In genomic region chr1:224894915-224895314, GRCh38 we compare ENCODE assay signal across 9 cellular contexts. TPM values are rescaled to one million over a fixed set of nuclear protein-coding genes. Genes with fewer than 3 reads are reported as not detected.
DNase-seq lines count a peak whose midpoint lies in the region; ATAC-seq and TF ChIP-seq lines count a peak whose summit lies in the region.
"Had no signal": no experiment of that assay in that cellular context is flagged by ENCODE, and none has a peak within 500 bp of the region (broad histone marks: within the 10 kb centered on the region; RNA-seq: fewer than 3 reads in every experiment).

No MANE protein-coding gene starts in this region.

- no TSS peak for BruUV-seq in Panc1 (replicated peaks; lab: Mats Ljungman, UMichigan)

- H3K9me2 ChIP-seq in GM23248 (ENCODE audit: insufficient read depth): no peaks in the 10 kb centered on the region

- POLR2A ChIA-PET in AG04449 (lab: Yijun Ruan, JAX): no interaction called here
- POLR2A ChIA-PET in Panc1 (lab: Charles Lee): no interaction called here

- intact Hi-C loops in Panc1 (cut with micrococcal nuclease; ENCODE audit: unreplicated experiment) (no loop called here), lower leg skin (cut with DNase I; ENCODE audit: low total_unique reads) (no loop called here), ascending aorta (cut with DNase I) (no loop called here), upper lobe of right lung (cut with DNase I) (no loop called here)

- H3K9ac ChIP-seq in GM23248: no peak overlapping the region

- H3K9me3 ChIP-seq in GM23248 (ENCODE audit: low read depth) (no peaks in the 10 kb centered on the region), Panc1 (ENCODE audit: control insufficient read depth, insufficient read depth, low read depth, low read length) (no peaks in the 10 kb centered on the region), ascending aorta (no peaks in the 10 kb centered on the region), upper lobe of right lung (no peaks in the 10 kb centered on the region)

- no peak for ATAC-seq in Panc1
- peak; percentile 16 for ATAC-seq in foreskin keratinocyte
- no peak for ATAC-seq in upper lobe of right lung

- WGBS in GM23248 (ENCODE audit: low coverage in 1 of 2, low lambda C conversion rate in 2 of 2, missing lambda C conversion rate in 2 of 2), 2 experiments: 16 to 19% methylated on average over 3 of the region's 3 CpGs
- 7 to 17% methylated on average over 3 of the region's 3 CpGs for WGBS in lower leg skin, 2 donors

- no peak overlapping the region for H3K4me3 ChIP-seq in AG04449 (ENCODE audit: low read depth, low read length)
- H3K4me3 ChIP-seq in GM23248: no peak overlapping the region
- no peak overlapping the region for H3K4me3 ChIP-seq in Panc1 (ENCODE audit: low read depth in 2 of 2, low read length in 2 of 2)
- H3K4me3 ChIP-seq in lower leg skin (ENCODE audit: low read depth, poor library complexity, severe bottlenecking): no peak overlapping the region
- no peak overlapping the region for H3K4me3 ChIP-seq in ascending aorta
- no peak overlapping the region for H3K4me3 ChIP-seq in upper lobe of right lung

- H3F3A ChIP-seq in GM23248 (ENCODE audit: insufficient read depth): no peaks in the 10 kb centered on the region

- H3K4me2 ChIP-seq in GM23248 (ENCODE audit: unreplicated experiment): no peak overlapping the region

- TF ChIP-seq CTCF in AG04449 (IDR thresholded peaks at IDR 0.05; ENCODE audit: insufficient read depth, low read length, missing control alignments) (peak; percentile 33), Panc1 (IDR thresholded peaks at IDR 0.05) (peak; percentile 50), foreskin keratinocyte (conservative IDR thresholded peaks at IDR 0.05) (no peak), lower leg skin (IDR thresholded peaks at IDR 0.05) (no peak), ascending aorta (IDR thresholded peaks at IDR 0.05) (no peak), upper lobe of right lung (IDR thresholded peaks at IDR 0.05) (no peak)

- H3K79me2 ChIP-seq in GM23248 (ENCODE audit: insufficient read depth): no peaks in the 10 kb centered on the region

- in situ Hi-C loops in GM23248 (cut with MboI) (no loop called here), Panc1 (cut with HindIII; ENCODE audit: low pct_unique_long_range_greater_than_20kb, low sequenced_read_pairs) (no loop called here)

- TF ChIP-seq POLR2A in lower leg skin (IDR thresholded peaks at IDR 0.05): no peak

- H3K27ac ChIP-seq in GM23248 (no peak overlapping the region), Panc1 (ENCODE audit: low read length) (no peak overlapping the region), foreskin keratinocyte (no peak overlapping the region), ascending aorta (no peak overlapping the region), substantia nigra (ENCODE audit: low read depth, low read length, poor library complexity, severe bottlenecking) (no peak overlapping the region), upper lobe of right lung (no peak overlapping the region)

- CTCF ChIA-PET in AG04449 (lab: Yijun Ruan, JAX): interaction anchor here (0.6 to 5.8 kb wide), 32 partner anchors 10 to 594 kb away, joined by 3 to 82 read pairs (median 4); no protein-coding TSS in a partner anchor
- CTCF ChIA-PET in Panc1 (lab: Charles Lee): interaction anchor here (0.8 kb wide), 1 partner anchor 152 kb away, joined by 11 read pairs; no protein-coding TSS in a partner anchor

- H3K27me3 ChIP-seq in GM23248 (replicated peaks; ENCODE audit: insufficient read depth): no peaks in the 10 kb centered on the region; the same call in 1 of the 2 replicates
- peaks cover 5% of the 10 kb centered on the region; the same call in 1 of the 2 replicates for H3K27me3 ChIP-seq in Panc1 (ENCODE audit: control insufficient read depth, insufficient read depth, low read length)
- H3K27me3 ChIP-seq in foreskin keratinocyte: peaks cover 5% of the 10 kb centered on the region
- no peaks in the 10 kb centered on the region for H3K27me3 ChIP-seq in ascending aorta
- no peaks in the 10 kb centered on the region for H3K27me3 ChIP-seq in upper lobe of right lung

- H3K36me3 ChIP-seq in GM23248 (ENCODE audit: low read depth): no peaks in the 10 kb centered on the region
- H3K36me3 ChIP-seq in Panc1 (ENCODE audit: control insufficient read depth, insufficient read depth, low read length): no peaks in the 10 kb centered on the region
- no peaks in the 10 kb centered on the region for H3K36me3 ChIP-seq in ascending aorta
- H3K36me3 ChIP-seq in upper lobe of right lung: no peaks in the 10 kb centered on the region

- no peaks in the 10 kb centered on the region for H4K20me1 ChIP-seq in GM23248 (ENCODE audit: insufficient read depth)

- no peaks in the 10 kb centered on the region for H3K4me1 ChIP-seq in GM23248 (ENCODE audit: insufficient read depth)
- H3K4me1 ChIP-seq in Panc1 (ENCODE audit: control insufficient read depth, insufficient read depth, low read length): no peaks in the 10 kb centered on the region
- no peaks in the 10 kb centered on the region for H3K4me1 ChIP-seq in foreskin keratinocyte
- H3K4me1 ChIP-seq in ascending aorta: no peaks in the 10 kb centered on the region
- H3K4me1 ChIP-seq in upper lobe of right lung: no peaks in the 10 kb centered on the region

- DNase-seq in AG04449 (ENCODE audit: low read depth, low spot score) (no peak), GM23248 (peak; percentile 38), Panc1 (ENCODE audit: low read depth, low spot score) (no peak), foreskin keratinocyte (no peak), lower leg skin (ENCODE audit: low spot score in 2 of 2) (no peak), ascending aorta (ENCODE audit: low spot score in 2 of 2) (no peak), substantia nigra (lab: John Stamatoyannopoulos, UW) (no peak), upper lobe of right lung (no peak)
- DNase-seq: NCI-H2081 treated with DMSO at 0.1 percent for 48 hours had no signal

- H2AFZ ChIP-seq in GM23248: no peak overlapping the region

RNA-seq across cellular contexts. Expression of gene DNAH14, which starts 34.6 kb away (rescaled TPM):
- 12.6 and 20.8 TPM in 2 replicates for total RNA-seq in GM23248 (2014; rRNA removed; shearing (Covaris generic))
- polyA plus RNA-seq in GM23248 (2016; fragmentation: Nextera tagmentation; extraction: Ambion mirVana): 9.8 and 9.9 TPM in 2 replicates
- 47.0 TPM for total RNA-seq in Panc1 (2021; ENCODE audit: unreplicated experiment)
- polyA plus RNA-seq in Panc1 (2012; ENCODE audit: insufficient read length): 12.7 TPM
- total RNA-seq in foreskin keratinocyte: 13.9 and 15.2 TPM in 2 replicates
- 10.3 and 10.7 TPM in 2 replicates for polyA plus RNA-seq in foreskin keratinocyte
- 1 to 10 TPM in 3 of 4 donors, under 1 TPM in 1; 0.84 to 3.0 (median 1.8) TPM for total RNA-seq in lower leg skin
- 1.4 TPM for total RNA-seq in ascending aorta
- total RNA-seq in upper lobe of right lung: 14.9 TPM

Comparison
In these comparisons a context has a peak if more than half of its experiments do, and no peak if none do; other contexts are left out.
1. CTCF ChIP-seq: peak in AG04449 (single experiment) and Panc1 (single experiment); none in foreskin keratinocyte (single experiment), lower leg skin (0 of 3), ascending aorta (0 of 3) and upper lobe of right lung (single experiment).